14 cellular contexts compared by ENCODE assay signal in the genomic region with DNA sequence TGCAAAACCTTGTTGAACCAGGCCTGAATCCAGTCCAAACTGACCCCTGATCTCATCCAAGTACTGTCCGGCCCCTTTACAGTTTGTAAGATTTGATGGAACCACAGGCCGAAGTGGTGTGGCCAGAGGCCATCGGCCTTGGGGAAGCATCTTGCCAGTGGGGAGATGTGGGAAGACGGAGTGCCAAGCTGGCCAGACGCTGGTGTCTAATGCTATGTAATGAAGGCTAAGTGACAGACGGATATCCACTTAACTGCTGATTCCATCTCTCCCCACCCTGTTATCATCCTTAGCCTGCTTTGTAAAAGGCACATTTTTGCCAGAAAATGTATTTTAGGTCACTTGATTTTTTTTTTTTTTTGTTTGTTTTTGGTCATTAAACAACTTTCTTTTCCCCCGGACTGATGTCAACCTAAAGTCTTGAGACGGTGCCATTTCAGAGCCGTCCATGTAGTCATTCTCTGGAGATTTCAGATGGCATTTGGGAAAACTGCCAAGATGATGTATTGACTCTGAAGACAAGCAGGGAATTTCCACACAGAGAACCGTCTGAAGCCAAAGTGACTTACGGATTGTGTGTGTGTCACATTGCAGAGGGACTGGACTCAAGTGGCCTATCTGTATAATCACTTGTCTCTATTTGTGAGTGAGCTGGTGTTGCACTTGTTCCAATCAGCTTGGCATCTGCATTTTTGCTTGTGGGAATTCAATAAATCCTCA.
DNase-seq lines count a peak whose midpoint lies in the region; ATAC-seq lines count a peak whose summit lies in the region.
"Had no signal": no experiment of that assay in that cellular context is flagged by ENCODE, and none has a peak within 500 bp of the region (broad histone marks: within the 10 kb centered on the region; RNA-seq: fewer than 3 reads in every experiment).

No MANE protein-coding gene starts in this region.

- no peak for ATAC-seq in GM18868 (IDR thresholded peaks at IDR 0.05; ENCODE audit: unreplicated experiment)
- ATAC-seq: foreskin keratinocyte had no signal

- DNase-seq in GM03348 (ENCODE audit: low spot score): peak; percentile 26
- DNase-seq in NCI-H69 (lab: John Stamatoyannopoulos, UW): peak; percentile 21
- peak; percentile 1 for DNase-seq in dermis blood vessel endothelial cell
- peak; percentile 7 for DNase-seq in putamen (ENCODE audit: low spot score)
- no peak for DNase-seq in activated gamma-delta T cell treated with Interleukin-2 at 50 U/mL for 16 hours
- DNase-seq in iPS-NIHi7 (ENCODE audit: extremely low spot score): no peak
- DNase-seq: activated naive CD4-positive, alpha-beta T cell treated with anti-CD3 and anti-CD28 coated beads, Interleukin-2, amount 50 U/mL, for 16 hours; COR-L47; MM.1S; naive B cell; Right ventricle myocardium superior; sigmoid colon had no signal

Comparison
In these comparisons a context has a peak if more than half of its experiments do, and no peak if none do; other contexts are left out.
1. DNase-seq: peak in GM03348 (single experiment), NCI-H69 (single experiment), dermis blood vessel endothelial cell (single experiment) and putamen (single experiment); none in activated gamma-delta T cell treated with Interleukin-2 at 50 U/mL for 16 hours (single experiment) and iPS-NIHi7 (single experiment).